ENCODE assay signal across 8 cellular contexts in genomic region chr20:25697132-25697446, GRCh38. TPM values are rescaled to one million over a fixed set of nuclear protein-coding genes. Genes with fewer than 3 reads are reported as not detected.
DNase-seq lines count a peak whose midpoint lies in the region; ATAC-seq and TF ChIP-seq lines count a peak whose summit lies in the region.

No MANE protein-coding gene starts in this region.

- H3K9me2 ChIP-seq in PC-9 (ENCODE audit: insufficient read depth), result no peaks in the 10 kb centered on the region; the same call in 1 of the 2 replicates

- peak overlapping the region; percentile 93 to 97 (median 94) for H3K27ac Mint-ChIP-seq in CD4-positive, alpha-beta memory T cell

- no peaks in the 10 kb centered on the region for H3K27me3 ChIP-seq in CD4-positive, alpha-beta memory T cell (ENCODE audit: insufficient read depth, low read length)
- no peaks in the 10 kb centered on the region for H3K27me3 ChIP-seq in PC-9 (ENCODE audit: insufficient read depth, low read depth)
- no peaks in the 10 kb centered on the region for H3K27me3 ChIP-seq in osteoblast (ENCODE audit: insufficient read depth, low read length)

- H3K4me1 Mint-ChIP-seq in CD4-positive, alpha-beta memory T cell, result peaks cover 24 to 47% (median 31%) of the 10 kb centered on the region in 4 donors

- TF ChIP-seq CTCF in PC-9 (conservative IDR thresholded peaks at IDR 0.05), result no peak
- TF ChIP-seq CTCF in epithelial cell of esophagus (IDR thresholded peaks at IDR 0.05; ENCODE audit: insufficient read depth, low read depth, low read length, missing control alignments), result no peak
- no peak for TF ChIP-seq CTCF in osteoblast (IDR thresholded peaks at IDR 0.05; ENCODE audit: extremely low read depth, low read depth, low read length)

- H2AFZ ChIP-seq in PC-9 (peak overlapping the region; percentile 87), osteoblast (ENCODE audit: low read length) (peak overlapping the region; percentile 94)

- H3K27ac ChIP-seq in CD4-positive, alpha-beta memory T cell (ENCODE audit: low read depth, low read length), result peak overlapping the region; percentile 71
- H3K27ac ChIP-seq in PC-9, result no peak overlapping the region
- H3K27ac ChIP-seq in osteoblast (ENCODE audit: low read depth, low read length), result peak overlapping the region; percentile 74

- H3K79me2 ChIP-seq in PC-9 (ENCODE audit: low read depth) (peaks cover 25% of the 10 kb centered on the region), osteoblast (ENCODE audit: insufficient read depth, low read length) (peaks cover 27% of the 10 kb centered on the region)

- POLR2A ChIA-PET in CD4-positive, alpha-beta memory T cell (lab: Charles Lee; ENCODE audit: partially characterized antibody), result interaction anchor here (2.1 kb wide), 1 partner anchor 9 kb away, joined by 6 read pairs; no protein-coding TSS in a partner anchor
- POLR2A ChIA-PET in PC-9 (lab: Charles Lee; ENCODE audit: unreplicated experiment), result interaction anchor here (0.7 kb wide), 1 partner anchor 532 kb away, joined by 5 read pairs; no protein-coding TSS in a partner anchor

- peaks cover 6 to 18% (median 14%) of the 10 kb centered on the region in 8 donors for H3K9me3 Mint-ChIP-seq in CD4-positive, alpha-beta memory T cell

- no TSS peak for BruUV-seq in PC-9 (replicated peaks; lab: Mats Ljungman, UMichigan)

- peaks cover 14 to 16% of the 10 kb centered on the region in 2 donors for H3K36me3 Mint-ChIP-seq in CD4-positive, alpha-beta memory T cell

- no peaks in the 10 kb centered on the region for H3K36me3 ChIP-seq in CD4-positive, alpha-beta memory T cell (ENCODE audit: insufficient read depth, low read length)
- H3K36me3 ChIP-seq in PC-9 (ENCODE audit: low read depth) (peaks cover 6% of the 10 kb centered on the region; the same call in 1 of the 2 replicates), osteoblast (ENCODE audit: insufficient read depth, low read length) (no peaks in the 10 kb centered on the region)

- no peak for ATAC-seq in HG03571 (IDR thresholded peaks at IDR 0.05; ENCODE audit: unreplicated experiment)

- H3K4me3 Mint-ChIP-seq in CD4-positive, alpha-beta memory T cell, result peak overlapping the region; percentile 92 to 99 (median 96)

- peak overlapping the region; percentile 91 for H3K4me2 ChIP-seq in PC-9
- peak overlapping the region; percentile 87 for H3K4me2 ChIP-seq in osteoblast (ENCODE audit: insufficient read depth, low read length)

- CTCF ChIA-PET in CD4-positive, alpha-beta memory T cell (lab: Charles Lee; ENCODE audit: partially characterized antibody), result no interaction called here
- CTCF ChIA-PET in PC-9 (lab: Charles Lee), result no interaction called here

- peak overlapping the region; percentile 63 to 79 for H3K4me3 ChIP-seq in CD4-positive, alpha-beta memory T cell (ENCODE audit: low read length in 2 of 2)
- H3K4me3 ChIP-seq in PC-9 (peak overlapping the region; percentile 77), epithelial cell of esophagus (ENCODE audit: low read length) (peak overlapping the region; percentile 94), osteoblast (ENCODE audit: insufficient read depth, low read length) (peak overlapping the region; percentile 93)

- H4K20me1 ChIP-seq in PC-9 (ENCODE audit: insufficient read depth) (no peaks in the 10 kb centered on the region), osteoblast (ENCODE audit: insufficient read depth, low read length) (no peaks in the 10 kb centered on the region)

- intact Hi-C loops in CD4-positive, alpha-beta memory T cell (cut with micrococcal nuclease), result loop anchor here (2.0 to 5.0 kb wide), 2 partner anchors 168 to 500 kb away; partner anchors contain the start of gene ENTPD6
- intact Hi-C loops in PC-9 (cut with micrococcal nuclease; ENCODE audit: unreplicated experiment), result loop anchor here (2.0 to 10.0 kb wide), 3 partner anchors 74 to 702 kb away; partner anchors contain the start of gene APMAP

- no peaks in the 10 kb centered on the region for H3K9me3 ChIP-seq in CD4-positive, alpha-beta memory T cell (ENCODE audit: control insufficient read depth in 1 of 2, low read length in 2 of 2)
- peaks cover 14% of the 10 kb centered on the region for H3K9me3 ChIP-seq in PC-9 (ENCODE audit: insufficient read depth, low read depth)
- H3K9me3 ChIP-seq in osteoblast (ENCODE audit: low read depth, low read length), result no peaks in the 10 kb centered on the region

- H3K4me1 ChIP-seq in CD4-positive, alpha-beta memory T cell (ENCODE audit: insufficient read depth, low read length), result peaks cover 19% of the 10 kb centered on the region
- peaks cover 7% of the 10 kb centered on the region; the same call in 1 of the 2 replicates for H3K4me1 ChIP-seq in PC-9 (replicated peaks; ENCODE audit: insufficient read depth)
- peaks cover 2% of the 10 kb centered on the region for H3K4me1 ChIP-seq in osteoblast (ENCODE audit: insufficient read depth, low read length)

- no peak for DNase-seq in CD4-positive, alpha-beta memory T cell
- DNase-seq in PC-9 (no peak), epithelial cell of esophagus (ENCODE audit: low read depth) (no peak), osteoblast (ENCODE audit: insufficient read length, low spot score, missing footprints) (no peak), NCI-H2171 treated with DMSO at 0.1 percent for 48 hours (lab: John Stamatoyannopoulos, UW) (no peak), T1000 (lab: John Stamatoyannopoulos, UW) (no peak)
- no peak for DNase-seq in stimulated activated CD4-positive, alpha-beta T cell treated with anti-CD3 and anti-CD28 coated beads, Interleukin-1b, Interleukin-23, amount 100 ng/mL, for 48 hours

- no peaks in the 10 kb centered on the region for H3K27me3 Mint-ChIP-seq in CD4-positive, alpha-beta memory T cell

- H3F3A ChIP-seq in PC-9 (ENCODE audit: insufficient read depth, low read depth), result no peaks in the 10 kb centered on the region

RNA-seq across cellular contexts. Expression of gene ZNF337, which starts 0.4 kb away (rescaled TPM):
- total RNA-seq in CD4-positive, alpha-beta memory T cell, result 10 to 100 TPM; 34.8 to 36.6 TPM
- 10 to 100 TPM in 1 of 2 donors, 1 to 10 TPM in 1; 3.3 to 19.8 TPM for polyA plus RNA-seq in CD4-positive, alpha-beta memory T cell
- 12.8 and 14.6 TPM in 2 replicates for total RNA-seq in PC-9 (2021)
- 8.3 and 9.7 TPM in 2 replicates for total RNA-seq in osteoblast
